Comparison of ENCODE assay signal across 1 cellular context in genomic region chr9:3956081-3956701, GRCh38.
TF ChIP-seq lines count a peak whose summit lies in the region.

No MANE protein-coding gene starts in this region.

TF ChIP-seq in A549, 52 proteins besides CTCF, POLR2A, EP300 and RAD21 (continued from another document):
- TF ChIP-seq NR3C1 (IDR thresholded peaks at IDR 0.05) (no peak), EHF (CRISPR knock-in tag; IDR thresholded peaks at IDR 0.05) (no peak), SMC3 (IDR thresholded peaks at IDR 0.05) (no peak), NFE2L2 (conservative IDR thresholded peaks at IDR 0.05; ENCODE audit: low read length) (no peak), CHD4 (IDR thresholded peaks at IDR 0.05; ENCODE audit: borderline replicate concordance) (no peak), GATA3 (IDR thresholded peaks at IDR 0.05; ENCODE audit: borderline replicate concordance) (no peak), HOXA7 (CRISPR knock-in tag; IDR thresholded peaks at IDR 0.05) (no peak), USF2 (IDR thresholded peaks at IDR 0.05) (no peak)
